Comparison of ENCODE assay signal across 9 cellular contexts in the genomic region with DNA sequence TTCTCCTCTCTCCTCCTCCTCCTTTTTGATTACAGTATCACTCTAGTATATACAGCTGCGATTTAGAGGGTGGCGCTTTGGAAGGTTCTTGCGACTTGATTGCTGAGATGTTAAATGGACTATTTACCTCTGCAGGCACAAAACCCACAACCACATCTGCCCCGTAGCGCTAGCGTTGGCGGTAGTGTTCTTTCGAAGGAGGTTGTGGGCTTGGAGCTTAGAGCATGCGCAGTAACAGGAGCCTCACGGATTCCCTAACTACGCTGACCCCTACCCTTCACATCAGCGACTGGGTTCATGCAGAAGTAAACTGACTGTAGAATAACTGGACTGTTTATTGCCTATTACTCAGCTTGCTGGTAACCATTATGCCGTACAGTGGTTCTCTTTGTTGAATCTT. TPM values are rescaled to one million over a fixed set of nuclear protein-coding genes. Genes with fewer than 3 reads are reported as not detected.
A peak's percentile ranks its signal among the peaks of the same experiment; 100 is the strongest.
DNase-seq lines count a peak whose midpoint lies in the region; ATAC-seq and TF ChIP-seq lines count a peak whose summit lies in the region.
"Had no signal": no experiment of that assay in that cellular context is flagged by ENCODE, and none has a peak within 500 bp of the region (broad histone marks: within the 10 kb centered on the region; RNA-seq: fewer than 3 reads in every experiment).

No MANE protein-coding gene starts in this region.

- ATAC-seq in HG03108 (IDR thresholded peaks at IDR 0.05; ENCODE audit: unreplicated experiment) = no peak
- ATAC-seq in gastrocnemius medialis = no peak

- peaks cover 1% of the 10 kb centered on the region for H3K27me3 Mint-ChIP-seq in activated naive CD8-positive, alpha-beta T cell
- H3K27me3 Mint-ChIP-seq in immature natural killer cell (ENCODE audit: low read depth in 3 of 3) = peaks cover 5 to 10% (median 6%) of the 10 kb centered on the region in 3 donors

- H3K9me3 Mint-ChIP-seq in activated naive CD8-positive, alpha-beta T cell (ENCODE audit: low read depth) = no peaks in the 10 kb centered on the region
- no peaks in the 10 kb centered on the region for H3K9me3 Mint-ChIP-seq in immature natural killer cell

- TF ChIP-seq CTCF in stomach (IDR thresholded peaks at IDR 0.05) (no peak), gastrocnemius medialis (IDR thresholded peaks at IDR 0.05 in 4 of 5, conservative IDR thresholded peaks at IDR 0.05 in 1 of 5) (no peak)

- H3K36me3 ChIP-seq in stomach (no peaks in the 10 kb centered on the region), gastrocnemius medialis (no peaks in the 10 kb centered on the region)

- no peaks in the 10 kb centered on the region for H3K36me3 Mint-ChIP-seq in activated naive CD8-positive, alpha-beta T cell
- H3K36me3 Mint-ChIP-seq in immature natural killer cell = no peaks in the 10 kb centered on the region

- intact Hi-C loops in stomach (cut with DNase I; ENCODE audit: low total_unique reads) = no loop called here
- intact Hi-C loops in gastrocnemius medialis (cut with DNase I; ENCODE audit: low total_unique reads) = loop anchor here (5.0 kb wide), 2 partner anchors 111 to 229 kb away; no protein-coding TSS in a partner anchor

- no peak overlapping the region for H3K27ac Mint-ChIP-seq in activated naive CD8-positive, alpha-beta T cell
- no peak overlapping the region for H3K27ac Mint-ChIP-seq in immature natural killer cell

- no peaks in the 10 kb centered on the region for H3K9me3 ChIP-seq in stomach
- H3K9me3 ChIP-seq in gastrocnemius medialis = no peaks in the 10 kb centered on the region

- TF ChIP-seq POLR2A in stomach (IDR thresholded peaks at IDR 0.05) (no peak), gastrocnemius medialis (IDR thresholded peaks at IDR 0.05) (no peak)

- H3K4me3 ChIP-seq in stomach (peak overlapping the region; percentile 15 to 33 (median 30)), gastrocnemius medialis (peak overlapping the region in 2 of 4 donors; percentile 15 to 34)

- peak; percentile 6 to 18 for DNase-seq in activated CD4-positive, alpha-beta T cell treated with anti-CD3 and anti-CD28 coated beads for 4 hours
- DNase-seq in activated CD4-positive, alpha-beta T cell treated with anti-CD3 and anti-CD28 coated beads, Interleukin-2, amount 50 U/mL, for 4 hours = no peak
- DNase-seq in immature natural killer cell = peak in 1 of 3 donors; percentile 21
- no peak for DNase-seq in stomach
- no peak for DNase-seq in gastrocnemius medialis
- no peak for DNase-seq in NOMO-1 treated with dmso at 0.1 percent for 144 hours (lab: John Stamatoyannopoulos, UW; ENCODE audit: unreplicated experiment)
- DNase-seq: SHP77 treated with DMSO at 0.1 percent for 48 hours had no signal

- H3K4me3 Mint-ChIP-seq in activated naive CD8-positive, alpha-beta T cell = peak overlapping the region; percentile 54
- H3K4me3 Mint-ChIP-seq in immature natural killer cell = peak overlapping the region in 4 of 5 donors; percentile 15 to 49 (median 34)

- H3K27me3 ChIP-seq in stomach = no peaks in the 10 kb centered on the region
- no peaks in the 10 kb centered on the region for H3K27me3 ChIP-seq in gastrocnemius medialis

- H3K4me1 Mint-ChIP-seq in activated naive CD8-positive, alpha-beta T cell (ENCODE audit: low read depth) = peaks cover 24% of the 10 kb centered on the region
- peaks cover 22 to 26% of the 10 kb centered on the region in 2 donors for H3K4me1 Mint-ChIP-seq in immature natural killer cell

- in situ Hi-C loops in gastrocnemius medialis (cut with MboI; ENCODE audit: low sequenced_read_pairs in 4 of 4) = loop anchor here in 1 of 4 donors (25.0 kb wide), 1 partner anchor 639 kb away; no protein-coding TSS in a partner anchor

- TF ChIP-seq EP300 in stomach (IDR thresholded peaks at IDR 0.05) = no peak

- H3K27ac ChIP-seq in stomach = no peak overlapping the region
- H3K27ac ChIP-seq in gastrocnemius medialis = no peak overlapping the region

- peaks cover 0 to 13% (median 3%) of the 10 kb centered on the region in 4 donors for H3K4me1 ChIP-seq in stomach
- no peaks in the 10 kb centered on the region for H3K4me1 ChIP-seq in gastrocnemius medialis

- WGBS in stomach, 5 donors = 18 to 35% (median 24%) methylated on average over 13 of the region's 13 CpGs

RNA-seq across cellular contexts. Expression of gene CGGBP1, which starts 58.0 kb away (rescaled TPM):
- polyA plus RNA-seq in immature natural killer cell (100 to 1,000 TPM in 1 of 3 donors, 10 to 100 TPM in 2; 77.5 to 105 (median 81.8) TPM), stomach (10 to 100 TPM; 27.8 to 34.5 (median 31.1) TPM)
- total RNA-seq in stomach (100 to 1,000 TPM in 1 of 5 donors, 10 to 100 TPM in 4; 27.4 to 146 (median 74.3) TPM), gastrocnemius medialis (10 to 100 TPM; 25.9 to 47.3 (median 41.7) TPM)

RNA-seq across cellular contexts. Expression of gene ZNF654, which starts 58.2 kb away (rescaled TPM):
- polyA plus RNA-seq in immature natural killer cell (10 to 100 TPM in 1 of 3 donors, 1 to 10 TPM in 2; 7.0 to 13.6 (median 7.5) TPM), stomach (1 to 10 TPM; 2.6 to 3.2 (median 3.2) TPM)
- total RNA-seq in stomach (10 to 100 TPM in 2 of 5 donors, 1 to 10 TPM in 3; 6.4 to 30.7 (median 9.9) TPM), gastrocnemius medialis (10 to 100 TPM in 2 of 4 donors, 1 to 10 TPM in 2; 7.8 to 12.5 (median 9.8) TPM)

Comparison
In these comparisons a context has a peak if more than half of its experiments do, and no peak if none do; other contexts are left out.
1. DNase-seq: peak in activated CD4-positive, alpha-beta T cell treated with anti-CD3 and anti-CD28 coated beads for 4 hours (2 of 2); none in activated CD4-positive, alpha-beta T cell treated with anti-CD3 and anti-CD28 coated beads, Interleukin-2, amount 50 U/mL, for 4 hours (0 of 2), stomach (single experiment), gastrocnemius medialis (0 of 2) and NOMO-1 treated with dmso at 0.1 percent for 144 hours (single experiment).